ENCODE assay signal across 12 cellular contexts in the genomic region with DNA sequence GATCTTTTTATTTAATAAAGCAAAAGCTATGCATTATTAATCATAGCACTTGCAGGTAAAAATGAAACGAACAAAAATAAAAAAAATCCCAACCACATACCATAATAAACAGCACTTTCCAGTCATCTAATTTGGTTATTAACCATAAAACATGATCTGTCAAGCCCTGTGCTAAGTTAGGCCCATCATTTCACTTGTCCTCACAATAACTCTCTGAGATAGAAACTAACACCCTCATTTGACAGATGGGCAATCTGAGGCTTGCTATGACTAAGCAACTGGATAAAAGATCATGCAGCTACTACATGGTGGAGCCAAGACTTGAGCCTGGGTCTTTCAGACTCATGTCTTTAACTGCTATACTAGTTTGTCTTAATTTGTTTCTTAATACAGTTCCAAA. TPM values are rescaled to one million over a fixed set of nuclear protein-coding genes. Genes with fewer than 3 reads are reported as not detected.
A peak's percentile ranks its signal among the peaks of the same experiment; 100 is the strongest.
DNase-seq lines count a peak whose midpoint lies in the region; ATAC-seq lines count a peak whose summit lies in the region.
"Had no signal": no experiment of that assay in that cellular context is flagged by ENCODE, and none has a peak within 500 bp of the region (broad histone marks: within the 10 kb centered on the region; RNA-seq: fewer than 3 reads in every experiment).

No MANE protein-coding gene starts in this region.

- DNase-seq in central memory CD8-positive, alpha-beta T cell (ENCODE audit: low spot score in 2 of 2), result no peak
- no peak for DNase-seq in stimulated activated CD4-positive, alpha-beta T cell treated with anti-CD3 and anti-CD28 coated beads, Interleukin-1b, Interleukin-23, amount 100 ng/mL, for 48 hours
- DNase-seq in HT-29 (ENCODE audit: low spot score), result no peak
- DNase-seq in superior temporal gyrus (ENCODE audit: extremely low spot score), result no peak
- DNase-seq: activated CD4-positive, alpha-beta T cell treated with anti-CD3 and anti-CD28 coated beads for 4 hours; uterus had no signal

- H3K36me3 Mint-ChIP-seq in central memory CD8-positive, alpha-beta T cell (ENCODE audit: insufficient read depth), result peaks cover 60% of the 10 kb centered on the region

- no peak overlapping the region for H3K4me3 Mint-ChIP-seq in central memory CD8-positive, alpha-beta T cell

- no peaks in the 10 kb centered on the region for H3K27me3 Mint-ChIP-seq in central memory CD8-positive, alpha-beta T cell

- ATAC-seq in GM18867 (IDR thresholded peaks at IDR 0.05; ENCODE audit: unreplicated experiment) (peak; percentile 97), GM21367 (IDR thresholded peaks at IDR 0.05; ENCODE audit: unreplicated experiment) (peak; percentile 82), HG03060 (IDR thresholded peaks at IDR 0.05; ENCODE audit: low read depth, unreplicated experiment) (peak; percentile 71), HG02840 (IDR thresholded peaks at IDR 0.05; ENCODE audit: low FRiP score, unreplicated experiment) (no peak)
- peak; percentile 40 for ATAC-seq in central memory CD8-positive, alpha-beta T cell (replicated peaks; ENCODE audit: extremely low read depth, poor library complexity, severe bottlenecking)

- H3K27ac Mint-ChIP-seq in central memory CD8-positive, alpha-beta T cell (ENCODE audit: low read depth), result no peak overlapping the region

- peaks cover 13% of the 10 kb centered on the region for H3K4me1 Mint-ChIP-seq in central memory CD8-positive, alpha-beta T cell

- no peaks in the 10 kb centered on the region for H3K9me3 Mint-ChIP-seq in central memory CD8-positive, alpha-beta T cell

RNA-seq across cellular contexts. Expression of gene PROSER1, which starts 21.8 kb away (rescaled TPM):
- 29.7 and 34.4 TPM in 2 replicates for total RNA-seq in HT-29 (2014; rRNA removed; shearing (Covaris generic))

RNA-seq across cellular contexts. Expression of gene NHLRC3, which starts 22.2 kb away (rescaled TPM):
- total RNA-seq in HT-29 (2014; rRNA removed; shearing (Covaris generic)), result 11.3 and 13.3 TPM in 2 replicates

RNA-seq across cellular contexts. Expression of gene STOML3, which starts 25.5 kb away (rescaled TPM):
- total RNA-seq in HT-29 (2014; rRNA removed; shearing (Covaris generic)), result not detected in 2 replicates
- total RNA-seq: lung microvascular endothelial cell, renal cortical epithelial cell had no signal
